1 cellular context compared by ENCODE assay signal in the genomic region with DNA sequence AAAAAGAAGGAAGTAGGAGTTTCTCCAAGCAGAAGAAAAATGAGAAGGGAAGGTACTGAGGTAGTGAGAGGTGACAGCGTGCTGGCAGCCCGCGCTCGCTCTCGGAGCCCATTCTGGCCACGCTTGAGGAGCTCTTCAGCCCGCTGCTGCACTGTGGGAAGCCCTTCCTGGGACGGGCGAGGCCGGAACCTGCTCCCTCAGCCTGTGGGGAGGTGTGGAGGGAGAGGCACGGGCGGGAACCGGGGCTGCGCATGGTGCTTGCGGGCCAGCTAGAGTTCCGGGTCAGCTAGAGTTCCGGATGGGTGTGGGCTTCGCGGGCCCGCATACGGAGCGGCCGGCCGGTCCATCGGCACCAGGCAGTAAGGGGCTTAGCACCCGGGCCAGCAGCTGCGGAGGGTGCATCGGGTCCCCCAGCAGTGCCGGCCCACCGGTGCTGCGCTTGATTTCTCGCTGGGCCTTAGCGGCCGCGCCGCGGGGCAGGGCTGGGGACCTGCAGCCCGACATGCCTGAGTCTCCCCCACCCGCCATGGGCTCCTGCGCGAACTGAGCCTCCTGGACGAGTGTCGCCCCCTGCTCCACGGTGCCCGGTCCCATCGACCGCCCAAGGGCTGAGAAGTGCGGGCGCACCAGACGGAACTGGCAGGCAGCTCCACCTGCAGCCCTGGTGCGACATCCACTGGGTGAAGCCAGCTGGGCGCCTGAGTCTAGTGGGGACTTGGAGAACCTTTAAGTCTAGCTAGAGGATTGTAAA.
TF ChIP-seq lines count a peak whose summit lies in the region.

No MANE protein-coding gene starts in this region.

TF ChIP-seq in GM12878, 131 proteins besides CTCF, POLR2A, EP300 and RAD21 (continues in another document):
- TF ChIP-seq ATF2 (IDR thresholded peaks at IDR 0.05; ENCODE audit: low read length) (no peak), FOXK2 (IDR thresholded peaks at IDR 0.05) (no peak), NR2C2 (IDR thresholded peaks at IDR 0.05; ENCODE audit: borderline replicate concordance, control insufficient read depth, insufficient read length, low read depth) (no peak), TBL1XR1 (IDR thresholded peaks at IDR 0.05; ENCODE audit: low read depth, low read length) (no peak), MXI1 (IDR thresholded peaks at IDR 0.05; ENCODE audit: low read depth, low read length) (no peak), ZNF217 (IDR thresholded peaks at IDR 0.05) (no peak), MAX (IDR thresholded peaks at IDR 0.05; ENCODE audit: low read depth, low read length) (no peak), IKZF2 (IDR thresholded peaks at IDR 0.05) (peak; percentile 37 to 42; a peak in 3 of 4 replicates), NBN (IDR thresholded peaks at IDR 0.05) (no peak), USF1 (IDR thresholded peaks at IDR 0.05; ENCODE audit: borderline replicate concordance, extremely low read length, insufficient read depth, low read depth, low read length) (no peak), DPF2 (IDR thresholded peaks at IDR 0.05) (peak; percentile 78), TARDBP (IDR thresholded peaks at IDR 0.05; ENCODE audit: borderline replicate concordance) (no peak), STAT1 (conservative IDR thresholded peaks at IDR 0.05) (no peak), NR2C1 (IDR thresholded peaks at IDR 0.05) (no peak), ZNF687 (IDR thresholded peaks at IDR 0.05) (peak; percentile 52; the same call in 1 of the 2 replicates), FOS (IDR thresholded peaks at IDR 0.05; ENCODE audit: borderline replicate concordance, extremely low read depth, insufficient read length) (no peak), ZNF384 (IDR thresholded peaks at IDR 0.05; ENCODE audit: borderline replicate concordance, low read depth, low read length) (no peak), MYC (IDR thresholded peaks at IDR 0.05; ENCODE audit: insufficient read depth, insufficient read length, insufficient replicate concordance, low read length, severe bottlenecking) (no peak), BACH1 (IDR thresholded peaks at IDR 0.05; ENCODE audit: borderline replicate concordance) (0 out of 2 replicates have a peak, but pooled peaks have one; percentile 16), SPI1 (IDR thresholded peaks at IDR 0.05; ENCODE audit: borderline replicate concordance, insufficient read depth, low read depth, low read length) (no peak), RUNX3 (IDR thresholded peaks at IDR 0.05; ENCODE audit: low read length) (no peak), ZBTB40 (IDR thresholded peaks at IDR 0.05; ENCODE audit: borderline replicate concordance) (no peak), E2F4 (IDR thresholded peaks at IDR 0.05; ENCODE audit: low read depth, low read length) (no peak), GATAD2B (conservative IDR thresholded peaks at IDR 0.05; ENCODE audit: low read depth) (peak; percentile 93; the same call in 1 of the 2 replicates), CEBPZ (IDR thresholded peaks at IDR 0.05; ENCODE audit: low read depth, low read length) (no peak), MLLT1 (IDR thresholded peaks at IDR 0.05) (0 out of 2 replicates have a peak, but pooled peaks have one; percentile 12)
- TF ChIP-seq, protein P1, sequence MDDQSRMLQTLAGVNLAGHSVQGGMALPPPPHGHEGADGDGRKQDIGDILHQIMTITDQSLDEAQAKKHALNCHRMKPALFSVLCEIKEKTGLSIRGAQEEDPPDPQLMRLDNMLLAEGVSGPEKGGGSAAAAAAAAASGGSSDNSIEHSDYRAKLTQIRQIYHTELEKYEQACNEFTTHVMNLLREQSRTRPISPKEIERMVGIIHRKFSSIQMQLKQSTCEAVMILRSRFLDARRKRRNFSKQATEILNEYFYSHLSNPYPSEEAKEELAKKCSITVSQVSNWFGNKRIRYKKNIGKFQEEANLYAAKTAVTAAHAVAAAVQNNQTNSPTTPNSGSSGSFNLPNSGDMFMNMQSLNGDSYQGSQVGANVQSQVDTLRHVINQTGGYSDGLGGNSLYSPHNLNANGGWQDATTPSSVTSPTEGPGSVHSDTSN (IDR thresholded peaks at IDR 0.05; ENCODE audit: insufficient replicate concordance, low read depth, low read length): no peak
